Comparison of ENCODE assay signal across 1 cellular context in genomic region chr2:55500025-55500424, GRCh38.
A peak's percentile ranks its signal among the peaks of the same experiment; 100 is the strongest.
TF ChIP-seq lines count a peak whose summit lies in the region.

No MANE protein-coding gene starts in this region.

TF ChIP-seq in K562, 482 proteins besides CTCF, POLR2A, EP300 and RAD21 (continued from another document):
- no peak for TF ChIP-seq GTF2F1 (IDR thresholded peaks at IDR 0.05; ENCODE audit: low read depth, low read length)
- TF ChIP-seq, protein P1, sequence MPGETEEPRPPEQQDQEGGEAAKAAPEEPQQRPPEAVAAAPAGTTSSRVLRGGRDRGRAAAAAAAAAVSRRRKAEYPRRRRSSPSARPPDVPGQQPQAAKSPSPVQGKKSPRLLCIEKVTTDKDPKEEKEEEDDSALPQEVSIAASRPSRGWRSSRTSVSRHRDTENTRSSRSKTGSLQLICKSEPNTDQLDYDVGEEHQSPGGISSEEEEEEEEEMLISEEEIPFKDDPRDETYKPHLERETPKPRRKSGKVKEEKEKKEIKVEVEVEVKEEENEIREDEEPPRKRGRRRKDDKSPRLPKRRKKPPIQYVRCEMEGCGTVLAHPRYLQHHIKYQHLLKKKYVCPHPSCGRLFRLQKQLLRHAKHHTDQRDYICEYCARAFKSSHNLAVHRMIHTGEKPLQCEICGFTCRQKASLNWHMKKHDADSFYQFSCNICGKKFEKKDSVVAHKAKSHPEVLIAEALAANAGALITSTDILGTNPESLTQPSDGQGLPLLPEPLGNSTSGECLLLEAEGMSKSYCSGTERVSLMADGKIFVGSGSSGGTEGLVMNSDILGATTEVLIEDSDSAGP (CRISPR knock-in tag; IDR thresholded peaks at IDR 0.05), result no peak
- TF ChIP-seq PRDM10 (IDR thresholded peaks at IDR 0.05; ENCODE audit: partially characterized antibody), result peak; percentile 5
- no peak for TF ChIP-seq NR2F6 (CRISPR knock-in tag; IDR thresholded peaks at IDR 0.05)
- peak; percentile 73 for TF ChIP-seq MAFK (IDR thresholded peaks at IDR 0.05; ENCODE audit: low read length)
- peak; percentile 40; the same call in 1 of the 2 replicates for TF ChIP-seq ARID1B (IDR thresholded peaks at IDR 0.05)
- no peak for TF ChIP-seq RBM39 (optimal IDR thresholded peaks at IDR 0.05; ENCODE audit: low read depth, low read length)
- TF ChIP-seq FOXP1 (CRISPR knock-in tag; IDR thresholded peaks at IDR 0.05), result no peak
- TF ChIP-seq BCL6 (CRISPR knock-in tag; IDR thresholded peaks at IDR 0.05), result no peak
- TF ChIP-seq, protein P2, sequence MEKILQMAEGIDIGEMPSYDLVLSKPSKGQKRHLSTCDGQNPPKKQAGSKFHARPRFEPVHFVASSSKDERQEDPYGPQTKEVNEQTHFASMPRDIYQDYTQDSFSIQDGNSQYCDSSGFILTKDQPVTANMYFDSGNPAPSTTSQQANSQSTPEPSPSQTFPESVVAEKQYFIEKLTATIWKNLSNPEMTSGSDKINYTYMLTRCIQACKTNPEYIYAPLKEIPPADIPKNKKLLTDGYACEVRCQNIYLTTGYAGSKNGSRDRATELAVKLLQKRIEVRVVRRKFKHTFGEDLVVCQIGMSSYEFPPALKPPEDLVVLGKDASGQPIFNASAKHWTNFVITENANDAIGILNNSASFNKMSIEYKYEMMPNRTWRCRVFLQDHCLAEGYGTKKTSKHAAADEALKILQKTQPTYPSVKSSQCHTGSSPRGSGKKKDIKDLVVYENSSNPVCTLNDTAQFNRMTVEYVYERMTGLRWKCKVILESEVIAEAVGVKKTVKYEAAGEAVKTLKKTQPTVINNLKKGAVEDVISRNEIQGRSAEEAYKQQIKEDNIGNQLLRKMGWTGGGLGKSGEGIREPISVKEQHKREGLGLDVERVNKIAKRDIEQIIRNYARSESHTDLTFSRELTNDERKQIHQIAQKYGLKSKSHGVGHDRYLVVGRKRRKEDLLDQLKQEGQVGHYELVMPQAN (IDR thresholded peaks at IDR 0.05; ENCODE audit: borderline replicate concordance), result no peak
- no peak for TF ChIP-seq THRA (IDR thresholded peaks at IDR 0.05)
- TF ChIP-seq ZHX1 (conservative IDR thresholded peaks at IDR 0.05; ENCODE audit: low read length), result no peak
- TF ChIP-seq, protein P3, sequence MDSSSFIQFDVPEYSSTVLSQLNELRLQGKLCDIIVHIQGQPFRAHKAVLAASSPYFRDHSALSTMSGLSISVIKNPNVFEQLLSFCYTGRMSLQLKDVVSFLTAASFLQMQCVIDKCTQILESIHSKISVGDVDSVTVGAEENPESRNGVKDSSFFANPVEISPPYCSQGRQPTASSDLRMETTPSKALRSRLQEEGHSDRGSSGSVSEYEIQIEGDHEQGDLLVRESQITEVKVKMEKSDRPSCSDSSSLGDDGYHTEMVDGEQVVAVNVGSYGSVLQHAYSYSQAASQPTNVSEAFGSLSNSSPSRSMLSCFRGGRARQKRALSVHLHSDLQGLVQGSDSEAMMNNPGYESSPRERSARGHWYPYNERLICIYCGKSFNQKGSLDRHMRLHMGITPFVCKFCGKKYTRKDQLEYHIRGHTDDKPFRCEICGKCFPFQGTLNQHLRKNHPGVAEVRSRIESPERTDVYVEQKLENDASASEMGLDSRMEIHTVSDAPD (CRISPR knock-in tag; IDR thresholded peaks at IDR 0.05), result no peak
- no peak for TF ChIP-seq CXXC5 (CRISPR knock-in tag; IDR thresholded peaks at IDR 0.05)
- no peak for TF ChIP-seq HDAC8 (tag; IDR thresholded peaks at IDR 0.05)
- no peak for TF ChIP-seq MTA1 (IDR thresholded peaks at IDR 0.05; ENCODE audit: borderline replicate concordance)
- TF ChIP-seq DPF2 (IDR thresholded peaks at IDR 0.05), result peak; percentile 68; the same call in 1 of the 2 replicates
- TF ChIP-seq SRSF3 (IDR thresholded peaks at IDR 0.05; ENCODE audit: insufficient read depth, low read length), result no peak
- TF ChIP-seq TCF7 (IDR thresholded peaks at IDR 0.05; ENCODE audit: borderline replicate concordance), result no peak
- TF ChIP-seq NCOA2 (IDR thresholded peaks at IDR 0.05; ENCODE audit: partially characterized antibody in 2 of 2), result no peak
- TF ChIP-seq, protein P4, sequence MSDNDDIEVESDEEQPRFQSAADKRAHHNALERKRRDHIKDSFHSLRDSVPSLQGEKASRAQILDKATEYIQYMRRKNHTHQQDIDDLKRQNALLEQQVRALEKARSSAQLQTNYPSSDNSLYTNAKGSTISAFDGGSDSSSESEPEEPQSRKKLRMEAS (CRISPR knock-in tag; IDR thresholded peaks at IDR 0.05), result no peak
- TF ChIP-seq MYC (IDR thresholded peaks at IDR 0.05; ENCODE audit: low read depth, low read length), result no peak
- TF ChIP-seq MYC (CRISPR knock-in tag; IDR thresholded peaks at IDR 0.05; ENCODE audit: borderline replicate concordance, low read depth), result no peak
- TF ChIP-seq HDAC1 (IDR thresholded peaks at IDR 0.05), result no peak
- TF ChIP-seq ATF1 (CRISPR knock-in tag; IDR thresholded peaks at IDR 0.05), result no peak
- TF ChIP-seq ATF1 (tag; IDR thresholded peaks at IDR 0.05), result no peak
